8 cellular contexts compared by ENCODE assay signal in the genomic region with DNA sequence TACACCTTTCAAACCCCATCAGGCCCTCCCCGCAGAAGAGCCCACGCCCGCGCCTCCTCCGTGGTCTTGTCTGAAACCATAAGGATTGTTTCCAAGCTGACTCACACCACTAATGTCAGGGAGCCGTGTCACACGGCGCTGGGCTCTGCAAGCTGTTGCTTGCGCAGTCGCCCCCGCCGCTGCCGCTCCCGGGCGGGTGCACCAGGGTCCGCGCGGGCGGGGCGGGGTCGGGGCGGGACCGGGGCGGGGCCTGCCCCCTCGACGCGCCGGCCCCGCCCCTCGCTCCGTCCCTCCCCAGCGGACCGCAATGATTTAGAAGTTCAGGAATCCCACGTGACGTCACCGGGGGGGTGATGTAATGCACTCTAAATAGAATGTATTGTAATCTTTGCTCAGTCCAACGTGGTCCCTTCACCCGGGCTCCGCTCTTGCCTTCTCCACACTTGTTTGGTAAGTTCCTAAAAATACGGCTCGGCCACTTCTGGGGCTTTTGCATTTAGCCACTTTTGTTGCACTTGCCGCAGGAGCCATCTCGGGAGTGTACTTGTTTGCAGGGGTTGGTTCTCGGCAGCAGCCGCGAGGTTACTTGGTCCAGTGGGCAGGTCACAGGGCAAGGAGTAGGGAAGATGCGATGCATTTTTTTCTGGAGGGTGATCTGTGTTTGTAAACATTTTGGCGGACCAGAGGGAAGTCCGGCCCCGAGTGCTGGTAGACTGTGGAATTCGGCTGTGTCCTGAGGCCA. TPM values are rescaled to one million over a fixed set of nuclear protein-coding genes. Genes with fewer than 3 reads are reported as not detected.
A peak's percentile ranks its signal among the peaks of the same experiment; 100 is the strongest.
DNase-seq lines count a peak whose midpoint lies in the region; ATAC-seq and TF ChIP-seq lines count a peak whose summit lies in the region.

No MANE protein-coding gene starts in this region.

- H3K4me3 ChIP-seq in BJ (ENCODE audit: low read depth, low read length) = peak overlapping the region; percentile 48
- peak overlapping the region; percentile 73 for H3K4me3 ChIP-seq in HFF-Myc (replicated peaks; ENCODE audit: low read depth, low read length)
- H3K4me3 ChIP-seq in ectodermal cell (ENCODE audit: insufficient read depth, low read depth, low read length) = peak overlapping the region; percentile 50
- H3K4me3 ChIP-seq in lower leg skin (ENCODE audit: low read depth, poor library complexity, severe bottlenecking) = peak overlapping the region; percentile 41

- H3K27me3 ChIP-seq in BJ (ENCODE audit: control insufficient read depth, insufficient read depth, low read length) (peaks cover 3% of the 10 kb centered on the region), ectodermal cell (ENCODE audit: control insufficient read depth, insufficient read depth, low read length, poor library complexity, severe bottlenecking) (peaks cover 59% of the 10 kb centered on the region)

- no peak overlapping the region for H3K27ac ChIP-seq in ectodermal cell (ENCODE audit: insufficient read depth, low read depth, low read length, poor library complexity, severe bottlenecking)

- ATAC-seq in GM18517 (IDR thresholded peaks at IDR 0.05; ENCODE audit: unreplicated experiment) = no peak

- intact Hi-C loops in lower leg skin (cut with DNase I; ENCODE audit: low total_unique reads) = no loop called here

- POLR2A ChIA-PET in BJ (lab: Charles Lee) = no interaction called here

- peaks cover 20% of the 10 kb centered on the region for H3K4me1 ChIP-seq in ectodermal cell (ENCODE audit: control insufficient read depth, insufficient read depth, low read length)

- TF ChIP-seq CTCF in BJ (IDR thresholded peaks at IDR 0.05; ENCODE audit: insufficient read depth, low read depth, low read length) (no peak), HFF-Myc (IDR thresholded peaks at IDR 0.05; ENCODE audit: low read depth, low read length, missing control alignments) (no peak), lower leg skin (IDR thresholded peaks at IDR 0.05) (no peak)

- peak; percentile 81 for DNase-seq in BJ (ENCODE audit: low read depth)
- DNase-seq in HFF-Myc (ENCODE audit: extremely low read depth, low read depth) = peak; percentile 90
- peak; percentile 39 for DNase-seq in NCI-H446 treated with DMSO at 0.1 percent for 48 hours (lab: John Stamatoyannopoulos, UW)
- peak; percentile 69 to 75 for DNase-seq in activated CD4-positive, alpha-beta T cell treated with anti-CD3 and anti-CD28 coated beads, Interleukin-2, amount 50 U/mL, for 48 hours
- peak; percentile 95 to 99 for DNase-seq in lower leg skin (ENCODE audit: low spot score in 2 of 2)
- DNase-seq in stimulated activated CD4-positive, alpha-beta T cell treated with anti-CD3 and anti-CD28 coated beads, Interleukin-4, amount 100 ng/mL, for 1 hour = peak; percentile 65

- CTCF ChIA-PET in BJ (lab: Yijun Ruan, JAX) = interaction anchor here (0.6 to 1.2 kb wide), 2 partner anchors 428 to 1230 kb away, joined by 3 to 4 read pairs; no protein-coding TSS in a partner anchor

- TF ChIP-seq POLR2A in lower leg skin (IDR thresholded peaks at IDR 0.05) = peak in 1 of 2 donors; percentile 40

- no peaks in the 10 kb centered on the region for H3K9me3 ChIP-seq in ectodermal cell (ENCODE audit: control insufficient read depth, low read length)

- H3K36me3 ChIP-seq in BJ (ENCODE audit: control insufficient read depth, insufficient read depth, low read length) (no peaks in the 10 kb centered on the region), ectodermal cell (ENCODE audit: control insufficient read depth, insufficient read depth, low read length) (no peaks in the 10 kb centered on the region)

- WGBS in ectodermal cell, 2 experiments = 0% methylated on average over 51 of the region's 51 CpGs
- 0 to 1% methylated on average over 37 to 48 of the region's 51 CpGs for WGBS in lower leg skin, 2 donors

RNA-seq across cellular contexts. Expression of a gene that starts 3.2 kb away (rescaled TPM):
- 2.6 and 3.9 TPM in 2 replicates for polyA plus RNA-seq in BJ (2011; rRNA removed)
- polyA minus RNA-seq in BJ (2011; rRNA and poly(A)+ RNA removed) = 6.3 and 6.9 TPM in 2 replicates
- 1.6 TPM for polyA plus RNA-seq in ectodermal cell (2013, experiment 1 of 4)
- 2.4 TPM for polyA plus RNA-seq in ectodermal cell (2013, experiment 2 of 4)
- polyA plus RNA-seq in ectodermal cell (2013, experiment 3 of 4) = 2.6 TPM
- 2.0 TPM for polyA plus RNA-seq in ectodermal cell (2013, experiment 4 of 4)
- total RNA-seq in lower leg skin = 10 to 100 TPM in 1 of 4 donors, 1 to 10 TPM in 3; 2.5 to 15.0 (median 5.4) TPM

Comparison
In these comparisons a context has a peak if more than half of its experiments do, and no peak if none do; other contexts are left out.
1. DNase-seq: peak in every context shown above with its lines; median percentile 97 in lower leg skin; 90 in HFF-Myc; 81 in BJ; 72 in activated CD4-positive, alpha-beta T cell treated with anti-CD3 and anti-CD28 coated beads, Interleukin-2, amount 50 U/mL, for 48 hours; 65 in stimulated activated CD4-positive, alpha-beta T cell treated with anti-CD3 and anti-CD28 coated beads, Interleukin-4, amount 100 ng/mL, for 1 hour; 39 in NCI-H446 treated with DMSO at 0.1 percent for 48 hours.